In genomic region chr20:3744806-3745685, GRCh38 we compare ENCODE assay signal across 1 cellular context.
A peak's percentile ranks its signal among the peaks of the same experiment; 100 is the strongest.
TF ChIP-seq lines count a peak whose summit lies in the region.

No MANE protein-coding gene starts in this region.

TF ChIP-seq in K562, 482 proteins besides CTCF, POLR2A, EP300 and RAD21 (continued from another document and continues in another):
- TF ChIP-seq, protein P1, sequence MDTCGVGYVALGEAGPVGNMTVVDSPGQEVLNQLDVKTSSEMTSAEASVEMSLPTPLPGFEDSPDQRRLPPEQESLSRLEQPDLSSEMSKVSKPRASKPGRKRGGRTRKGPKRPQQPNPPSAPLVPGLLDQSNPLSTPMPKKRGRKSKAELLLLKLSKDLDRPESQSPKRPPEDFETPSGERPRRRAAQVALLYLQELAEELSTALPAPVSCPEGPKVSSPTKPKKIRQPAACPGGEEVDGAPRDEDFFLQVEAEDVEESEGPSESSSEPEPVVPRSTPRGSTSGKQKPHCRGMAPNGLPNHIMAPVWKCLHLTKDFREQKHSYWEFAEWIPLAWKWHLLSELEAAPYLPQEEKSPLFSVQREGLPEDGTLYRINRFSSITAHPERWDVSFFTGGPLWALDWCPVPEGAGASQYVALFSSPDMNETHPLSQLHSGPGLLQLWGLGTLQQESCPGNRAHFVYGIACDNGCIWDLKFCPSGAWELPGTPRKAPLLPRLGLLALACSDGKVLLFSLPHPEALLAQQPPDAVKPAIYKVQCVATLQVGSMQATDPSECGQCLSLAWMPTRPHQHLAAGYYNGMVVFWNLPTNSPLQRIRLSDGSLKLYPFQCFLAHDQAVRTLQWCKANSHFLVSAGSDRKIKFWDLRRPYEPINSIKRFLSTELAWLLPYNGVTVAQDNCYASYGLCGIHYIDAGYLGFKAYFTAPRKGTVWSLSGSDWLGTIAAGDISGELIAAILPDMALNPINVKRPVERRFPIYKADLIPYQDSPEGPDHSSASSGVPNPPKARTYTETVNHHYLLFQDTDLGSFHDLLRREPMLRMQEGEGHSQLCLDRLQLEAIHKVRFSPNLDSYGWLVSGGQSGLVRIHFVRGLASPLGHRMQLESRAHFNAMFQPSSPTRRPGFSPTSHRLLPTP (IDR thresholded peaks at IDR 0.05; ENCODE audit: borderline replicate concordance, extremely low read depth, insufficient read length): no peak
- TF ChIP-seq, protein P2, sequence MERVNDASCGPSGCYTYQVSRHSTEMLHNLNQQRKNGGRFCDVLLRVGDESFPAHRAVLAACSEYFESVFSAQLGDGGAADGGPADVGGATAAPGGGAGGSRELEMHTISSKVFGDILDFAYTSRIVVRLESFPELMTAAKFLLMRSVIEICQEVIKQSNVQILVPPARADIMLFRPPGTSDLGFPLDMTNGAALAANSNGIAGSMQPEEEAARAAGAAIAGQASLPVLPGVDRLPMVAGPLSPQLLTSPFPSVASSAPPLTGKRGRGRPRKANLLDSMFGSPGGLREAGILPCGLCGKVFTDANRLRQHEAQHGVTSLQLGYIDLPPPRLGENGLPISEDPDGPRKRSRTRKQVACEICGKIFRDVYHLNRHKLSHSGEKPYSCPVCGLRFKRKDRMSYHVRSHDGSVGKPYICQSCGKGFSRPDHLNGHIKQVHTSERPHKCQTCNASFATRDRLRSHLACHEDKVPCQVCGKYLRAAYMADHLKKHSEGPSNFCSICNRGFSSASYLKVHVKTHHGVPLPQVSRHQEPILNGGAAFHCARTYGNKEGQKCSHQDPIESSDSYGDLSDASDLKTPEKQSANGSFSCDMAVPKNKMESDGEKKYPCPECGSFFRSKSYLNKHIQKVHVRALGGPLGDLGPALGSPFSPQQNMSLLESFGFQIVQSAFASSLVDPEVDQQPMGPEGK (CRISPR knock-in tag; IDR thresholded peaks at IDR 0.05; ENCODE audit: borderline replicate concordance): no peak
- TF ChIP-seq KDM5B (IDR thresholded peaks at IDR 0.05; ENCODE audit: insufficient replicate concordance, low read depth, low read length): peak; percentile 31
- TF ChIP-seq MIER1 (IDR thresholded peaks at IDR 0.05; ENCODE audit: low read depth): no peak
- TF ChIP-seq ZEB2 (IDR thresholded peaks at IDR 0.05): no peak
- TF ChIP-seq, protein P3, sequence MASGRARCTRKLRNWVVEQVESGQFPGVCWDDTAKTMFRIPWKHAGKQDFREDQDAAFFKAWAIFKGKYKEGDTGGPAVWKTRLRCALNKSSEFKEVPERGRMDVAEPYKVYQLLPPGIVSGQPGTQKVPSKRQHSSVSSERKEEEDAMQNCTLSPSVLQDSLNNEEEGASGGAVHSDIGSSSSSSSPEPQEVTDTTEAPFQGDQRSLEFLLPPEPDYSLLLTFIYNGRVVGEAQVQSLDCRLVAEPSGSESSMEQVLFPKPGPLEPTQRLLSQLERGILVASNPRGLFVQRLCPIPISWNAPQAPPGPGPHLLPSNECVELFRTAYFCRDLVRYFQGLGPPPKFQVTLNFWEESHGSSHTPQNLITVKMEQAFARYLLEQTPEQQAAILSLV (tag; IDR thresholded peaks at IDR 0.05): no peak
- TF ChIP-seq MYBL2 (IDR thresholded peaks at IDR 0.05; ENCODE audit: low read depth): no peak
- no peak for TF ChIP-seq MYBL2 (CRISPR knock-in tag; IDR thresholded peaks at IDR 0.05; ENCODE audit: borderline replicate concordance)
- TF ChIP-seq ZNF274 (IDR thresholded peaks at IDR 0.05; ENCODE audit: borderline replicate concordance, low read depth, low read length): no peak
- no peak for TF ChIP-seq RBM15 (IDR thresholded peaks at IDR 0.05; ENCODE audit: insufficient read depth, low read length)
- no peak for TF ChIP-seq NFE2 (IDR thresholded peaks at IDR 0.05; ENCODE audit: low read depth)
- TF ChIP-seq ZBTB7A (IDR thresholded peaks at IDR 0.05; ENCODE audit: borderline replicate concordance, control insufficient read depth, low read depth, low read length): peak; percentile 55; the same call in 1 of the 2 replicates
- TF ChIP-seq GATAD2A (IDR thresholded peaks at IDR 0.05): no peak
- TF ChIP-seq ZNF175 (CRISPR knock-in tag; IDR thresholded peaks at IDR 0.05; ENCODE audit: low read depth): no peak
- TF ChIP-seq SP1 (CRISPR knock-in tag; IDR thresholded peaks at IDR 0.05): peak; percentile 66; the same call in 1 of the 2 replicates
- no peak for TF ChIP-seq ZNF133 (CRISPR knock-in tag; IDR thresholded peaks at IDR 0.05)
- no peak for TF ChIP-seq SRSF3 (IDR thresholded peaks at IDR 0.05; ENCODE audit: insufficient read depth, low read length)
- TF ChIP-seq FUS (optimal IDR thresholded peaks at IDR 0.05; ENCODE audit: low read depth, low read length): no peak
- no peak for TF ChIP-seq ZNF766 (CRISPR knock-in tag; conservative IDR thresholded peaks at IDR 0.05)
- TF ChIP-seq XRCC5 (IDR thresholded peaks at IDR 0.05; ENCODE audit: low read depth, low read length): no peak
- no peak for TF ChIP-seq IFI16 (CRISPR knock-in tag; IDR thresholded peaks at IDR 0.05)
- no peak for TF ChIP-seq SNRNP70 (optimal IDR thresholded peaks at IDR 0.05; ENCODE audit: low read depth, low read length)
- no peak for TF ChIP-seq ELF4 (CRISPR knock-in tag; IDR thresholded peaks at IDR 0.05)
- TF ChIP-seq, protein P4, sequence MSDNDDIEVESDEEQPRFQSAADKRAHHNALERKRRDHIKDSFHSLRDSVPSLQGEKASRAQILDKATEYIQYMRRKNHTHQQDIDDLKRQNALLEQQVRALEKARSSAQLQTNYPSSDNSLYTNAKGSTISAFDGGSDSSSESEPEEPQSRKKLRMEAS (CRISPR knock-in tag; IDR thresholded peaks at IDR 0.05): peak; percentile 11; the same call in 1 of the 2 replicates
- no peak for TF ChIP-seq BRCA1 (IDR thresholded peaks at IDR 0.05)
- no peak for TF ChIP-seq BRCA1 (CRISPR knock-in tag; IDR thresholded peaks at IDR 0.05)
- no peak for TF ChIP-seq C11orf30 (IDR thresholded peaks at IDR 0.05; ENCODE audit: low read depth)
- peak; percentile 60; the same call in 1 of the 2 replicates for TF ChIP-seq MYC (IDR thresholded peaks at IDR 0.05; ENCODE audit: low read depth, low read length)
- TF ChIP-seq MYC (CRISPR knock-in tag; IDR thresholded peaks at IDR 0.05; ENCODE audit: borderline replicate concordance, low read depth): no peak
- no peak for TF ChIP-seq CREB5 (CRISPR knock-in tag; IDR thresholded peaks at IDR 0.05)
- peak; percentile 41 for TF ChIP-seq TBP (optimal IDR thresholded peaks at IDR 0.05; ENCODE audit: low read depth, low read length)
- TF ChIP-seq ILK (tag; IDR thresholded peaks at IDR 0.05; ENCODE audit: borderline replicate concordance, low read depth): no peak
- TF ChIP-seq SMAD4 (CRISPR knock-in tag; conservative IDR thresholded peaks at IDR 0.05): peak; percentile 55; the same call in 1 of the 2 replicates
- TF ChIP-seq NELFE (IDR thresholded peaks at IDR 0.05; ENCODE audit: insufficient read depth, insufficient read length): no peak
- TF ChIP-seq SNIP1 (IDR thresholded peaks at IDR 0.05; ENCODE audit: low read depth): no peak
- TF ChIP-seq ELF1 (tag; IDR thresholded peaks at IDR 0.05): no peak
- no peak for TF ChIP-seq TRIM24 (IDR thresholded peaks at IDR 0.05)
- TF ChIP-seq PHF21A (IDR thresholded peaks at IDR 0.05; ENCODE audit: borderline replicate concordance, low read depth): no peak
- no peak for TF ChIP-seq TAF15 (IDR thresholded peaks at IDR 0.05; ENCODE audit: low read depth, low read length)
- no peak for TF ChIP-seq PHF20 (IDR thresholded peaks at IDR 0.05; ENCODE audit: partially characterized antibody)
- TF ChIP-seq POLR2AphosphoS2 (IDR thresholded peaks at IDR 0.05; ENCODE audit: low read length): no peak
- TF ChIP-seq CBX8 (IDR thresholded peaks at IDR 0.05; ENCODE audit: borderline replicate concordance, extremely low read depth, low read depth, low read length, poor library complexity, severe bottlenecking): no peak
- TF ChIP-seq TEAD4 (IDR thresholded peaks at IDR 0.05; ENCODE audit: low read length): no peak
- no peak for TF ChIP-seq TEAD4 (CRISPR knock-in tag; IDR thresholded peaks at IDR 0.05; ENCODE audit: borderline replicate concordance)
- TF ChIP-seq POLR2AphosphoS5 (IDR thresholded peaks at IDR 0.05; ENCODE audit: control insufficient read depth, insufficient read depth, low read depth, low read length): no peak
- TF ChIP-seq SREBF2 (CRISPR knock-in tag; IDR thresholded peaks at IDR 0.05): no peak
- TF ChIP-seq TARDBP (IDR thresholded peaks at IDR 0.05): no peak
- peak; percentile 62; the same call in 1 of the 2 replicates for TF ChIP-seq VEZF1 (CRISPR knock-in tag; IDR thresholded peaks at IDR 0.05)
- TF ChIP-seq HDAC1 (IDR thresholded peaks at IDR 0.05): no peak
- TF ChIP-seq CEBPG (CRISPR knock-in tag; IDR thresholded peaks at IDR 0.05): no peak
- TF ChIP-seq CEBPG (tag; conservative IDR thresholded peaks at IDR 0.05 in 1 of 2, IDR thresholded peaks at IDR 0.05 in 1 of 2): no peak
- no peak for TF ChIP-seq MTA2 (IDR thresholded peaks at IDR 0.05; ENCODE audit: low read depth)
- no peak for TF ChIP-seq SMARCC2 (IDR thresholded peaks at IDR 0.05; ENCODE audit: low read depth)
- 0 out of 4 replicates have a peak, but pooled peaks of 1 of the 2 experiments have one; percentile 44 for TF ChIP-seq FOXA3 (CRISPR knock-in tag; conservative IDR thresholded peaks at IDR 0.05 in 1 of 2, IDR thresholded peaks at IDR 0.05 in 1 of 2)
- TF ChIP-seq CXXC5 (CRISPR knock-in tag; IDR thresholded peaks at IDR 0.05): peak; percentile 19; the same call in 1 of the 2 replicates
- TF ChIP-seq GABPA (tag; conservative IDR thresholded peaks at IDR 0.05; ENCODE audit: low read depth): no peak
- 0 out of 2 replicates have a peak, but pooled peaks have one; percentile 36 for TF ChIP-seq HLTF (IDR thresholded peaks at IDR 0.05)
- no peak for TF ChIP-seq ETV6 (IDR thresholded peaks at IDR 0.05; ENCODE audit: borderline replicate concordance in 1 of 2, low read depth in 2 of 2, low read length in 1 of 2)
- no peak for TF ChIP-seq ETV6 (CRISPR knock-in tag; IDR thresholded peaks at IDR 0.05; ENCODE audit: borderline replicate concordance)
- no peak for TF ChIP-seq PCBP2 (IDR thresholded peaks at IDR 0.05; ENCODE audit: low read depth, low read length, poor library complexity, severe bottlenecking)
- no peak for TF ChIP-seq KLF1 (tag; IDR thresholded peaks at IDR 0.05)
- no peak for TF ChIP-seq SIX5 (IDR thresholded peaks at IDR 0.05; ENCODE audit: borderline replicate concordance in 1 of 2, insufficient read depth in 1 of 2, low read depth in 1 of 2, low read length in 2 of 2)
- TF ChIP-seq CC2D1A (IDR thresholded peaks at IDR 0.05): no peak
- TF ChIP-seq SUPT5H (IDR thresholded peaks at IDR 0.05): 0 out of 2 replicates have a peak, but pooled peaks have one; percentile 35
- no peak for TF ChIP-seq PML (IDR thresholded peaks at IDR 0.05; ENCODE audit: low read length)
- TF ChIP-seq SMAD3 (CRISPR knock-in tag; conservative IDR thresholded peaks at IDR 0.05): no peak
- TF ChIP-seq IRF2 (CRISPR knock-in tag; IDR thresholded peaks at IDR 0.05): no peak
- 0 out of 2 replicates have a peak, but pooled peaks have one; percentile 35 for TF ChIP-seq ZBTB2 (IDR thresholded peaks at IDR 0.05)
- TF ChIP-seq KAT8 (IDR thresholded peaks at IDR 0.05; ENCODE audit: low read depth): no peak
- no peak for TF ChIP-seq CGGBP1 (CRISPR knock-in tag; IDR thresholded peaks at IDR 0.05)
- no peak for TF ChIP-seq ELK1 (CRISPR knock-in tag; IDR thresholded peaks at IDR 0.05)
- no peak for TF ChIP-seq FOS (IDR thresholded peaks at IDR 0.05; ENCODE audit: extremely low read depth, insufficient read length)
- no peak for TF ChIP-seq EWSR1 (IDR thresholded peaks at IDR 0.05; ENCODE audit: borderline replicate concordance, low read depth, partially characterized antibody)
- TF ChIP-seq SMC3 (conservative IDR thresholded peaks at IDR 0.05; ENCODE audit: insufficient read depth, low read depth, low read length): no peak
- no peak for TF ChIP-seq ZNF354B (CRISPR knock-in tag; IDR thresholded peaks at IDR 0.05)
